Comparison of ENCODE assay signal across 11 cellular contexts in the genomic region with DNA sequence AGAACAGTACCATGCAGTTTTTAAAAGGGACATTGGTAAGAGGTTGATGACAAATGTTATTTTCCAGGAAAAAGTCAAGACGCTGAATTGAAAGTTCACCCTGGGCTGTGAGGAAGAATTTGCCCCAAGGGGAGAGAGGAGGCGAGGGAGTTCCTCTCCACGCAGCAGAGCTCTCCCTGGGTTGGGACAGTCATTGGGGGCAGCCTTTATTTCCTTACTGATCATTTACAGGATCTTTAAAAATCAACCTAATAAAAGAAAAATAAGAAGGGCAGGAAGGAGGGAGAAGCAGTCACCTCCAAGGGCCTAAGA. TPM values are rescaled to one million over a fixed set of nuclear protein-coding genes. Genes with fewer than 3 reads are reported as not detected.
DNase-seq lines count a peak whose midpoint lies in the region; TF ChIP-seq lines count a peak whose summit lies in the region.
"Had no signal": no experiment of that assay in that cellular context is flagged by ENCODE, and none has a peak within 500 bp of the region (broad histone marks: within the 10 kb centered on the region; RNA-seq: fewer than 3 reads in every experiment).

No MANE protein-coding gene starts in this region.

- H3K9ac ChIP-seq in fibroblast of lung (ENCODE audit: insufficient read depth, low read length) = peak overlapping the region; percentile 32

- H2AFZ ChIP-seq in fibroblast of lung (ENCODE audit: low read length) (peak overlapping the region; percentile 62), neuron (ENCODE audit: low read depth, low read length) (peak overlapping the region; percentile 34)

- no peaks in the 10 kb centered on the region for H3K79me2 ChIP-seq in fibroblast of lung (ENCODE audit: control insufficient read depth, insufficient read depth, low read length)

- H3K4me1 ChIP-seq in fibroblast of lung (ENCODE audit: control insufficient read depth, extremely low read depth, insufficient read depth, low read length) (peaks cover 2% of the 10 kb centered on the region), neuron (ENCODE audit: insufficient read depth, low read length) (peaks cover 4% of the 10 kb centered on the region)

- peak overlapping the region in 2 of 4 experiments; percentile 24 to 51 for H3K4me3 ChIP-seq in fibroblast of lung (replicated peaks in 1 of 4; ENCODE audit: control extremely low read depth in 1 of 4, insufficient read depth in 1 of 4, low read depth in 3 of 4, low read length in 4 of 4)
- H3K4me3 ChIP-seq in neuron (ENCODE audit: low read length) = peak overlapping the region; percentile 34

- DNase-seq in RPMI7951 (ENCODE audit: low read depth) = peak; percentile 31
- no peak for DNase-seq in fibroblast of lung (ENCODE audit: low read depth in 2 of 2)
- no peak for DNase-seq in SK-N-DZ (ENCODE audit: low spot score)
- no peak for DNase-seq in NCI-H2227 treated with DMSO at 0.1 percent for 48 hours (lab: John Stamatoyannopoulos, UW)
- no peak for DNase-seq in activated effector memory CD4-positive, alpha-beta T cell treated with anti-CD3 and anti-CD28 coated beads, Interleukin-2, amount 50 U/mL, for 16 hours
- no peak for DNase-seq in AML-193 (lab: John Stamatoyannopoulos, UW)
- DNase-seq: NCI-H2029 treated with DMSO at 0.1 percent for 48 hours, WERI-Rb-1 had no signal

- TF ChIP-seq CTCF in 22Rv1 (IDR thresholded peaks at IDR 0.05) (no peak), fibroblast of lung (conservative IDR thresholded peaks at IDR 0.05 in 1 of 2, IDR thresholded peaks at IDR 0.05 in 1 of 2; ENCODE audit: low read depth in 1 of 2, low read length in 2 of 2) (no peak)

- peak overlapping the region; percentile 66 for H3K4me2 ChIP-seq in fibroblast of lung (ENCODE audit: extremely low read depth, insufficient read depth, low read length)

- H3K27ac ChIP-seq in 22Rv1 (peak overlapping the region; percentile 54), fibroblast of lung (ENCODE audit: insufficient read depth, low read length) (no peak overlapping the region)
- H3K27ac ChIP-seq: WERI-Rb-1 had no signal

- H3K27me3 ChIP-seq in fibroblast of lung (ENCODE audit: control insufficient read depth, insufficient read depth, low read length) (peaks cover 9% of the 10 kb centered on the region), neuron (ENCODE audit: insufficient read depth, low read length) (peaks cover 69% of the 10 kb centered on the region)

- H3K36me3 ChIP-seq in fibroblast of lung (ENCODE audit: control insufficient read depth, insufficient read depth, low read length) (no peaks in the 10 kb centered on the region), neuron (ENCODE audit: insufficient read depth, low read length) (no peaks in the 10 kb centered on the region)
- H3K36me3 ChIP-seq: WERI-Rb-1 had no signal

- no peaks in the 10 kb centered on the region for H4K20me1 ChIP-seq in fibroblast of lung (ENCODE audit: control insufficient read depth, extremely low read depth, insufficient read depth, low read length)

- H3K9me3 ChIP-seq in fibroblast of lung (ENCODE audit: control insufficient read depth, insufficient read depth, low read depth, low read length) (no peaks in the 10 kb centered on the region), neuron (ENCODE audit: low read length) (no peaks in the 10 kb centered on the region)

RNA-seq across cellular contexts. Expression of a gene that starts 49.9 kb away (rescaled TPM):
- 17.3 and 21.3 TPM in 2 replicates for total RNA-seq in RPMI7951 (2014; rRNA removed; shearing (Covaris generic))
- under 0.01 and 0.17 TPM in 2 replicates for total RNA-seq in fibroblast of lung
- polyA plus RNA-seq in fibroblast of lung = 0.17 TPM in 1 of 2 replicates, not detected in the other
- polyA plus RNA-seq in fibroblast of lung (2012) = 0.06 and 0.76 TPM in 2 replicates
- 0.41 TPM in 1 of 2 replicates, not detected in the other for polyA minus RNA-seq in fibroblast of lung (ENCODE audit: low replicate concordance)
- polyA plus RNA-seq in SK-N-DZ (2014; cell fraction: cytosol; rRNA removed) = 0.16 and 0.22 TPM in 2 replicates
- polyA plus RNA-seq in SK-N-DZ (2014; cell fraction: nucleus; rRNA removed) = not detected in 2 replicates
- total RNA-seq: pulmonary artery endothelial cell had no signal

Comparison
In these comparisons a context has a peak if more than half of its experiments do, and no peak if none do; other contexts are left out.
1. RNA of a gene that starts 49.9 kb away (total RNA-seq): 17.3 to 21.3 TPM in RPMI7951; under 0.01 to 0.17 TPM in fibroblast of lung; every median in the first group is over 10 times any median in the second.